19 cellular contexts compared by ENCODE assay signal in the genomic region with DNA sequence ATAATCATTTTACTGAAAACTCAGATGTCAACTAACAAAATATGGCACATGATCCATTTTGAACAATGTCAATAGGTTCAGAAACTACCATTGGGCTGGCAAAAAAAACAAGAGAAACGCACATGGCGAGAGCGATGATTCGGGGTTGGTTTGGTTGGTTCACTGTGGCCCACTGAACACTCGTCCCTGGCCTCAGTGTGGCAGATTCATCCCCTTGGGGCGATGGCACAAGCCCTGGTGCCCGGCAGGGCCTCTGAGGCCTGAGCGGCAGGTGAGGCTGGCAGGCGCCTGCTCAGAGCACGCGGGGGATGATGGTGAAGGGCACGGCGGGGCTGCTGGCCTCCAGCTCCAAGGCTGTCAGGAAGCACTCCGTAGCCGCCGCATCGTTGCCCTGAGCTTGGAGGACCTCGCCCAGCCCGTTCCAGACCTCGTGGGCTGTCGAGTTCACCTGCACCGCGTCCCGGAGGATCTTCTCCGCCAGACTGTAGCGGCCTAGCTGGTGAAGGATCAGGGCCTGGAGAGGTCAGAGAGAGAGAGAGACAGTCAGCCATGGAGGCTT.
"Had no signal": no experiment of that assay in that cellular context is flagged by ENCODE, and none has a peak within 500 bp of the region (broad histone marks: within the 10 kb centered on the region; RNA-seq: fewer than 3 reads in every experiment).

No MANE protein-coding gene starts in this region.

- DNase-seq: central memory CD4-positive, alpha-beta T cell; cortex of kidney; effector memory CD4-positive, alpha-beta T cell; gastrocnemius medialis; islet precursor cell; mucosa of descending colon; naive thymus-derived CD8-positive, alpha-beta T cell; nucleus accumbens; psoas muscle; retina; stimulated activated CD4-positive, alpha-beta T cell treated with anti-CD3 and anti-CD28 coated beads, Interleukin-2, amount 100 ng/mL, for 24 hours; stimulated activated naive CD4-positive, alpha-beta T cell; stomach; substantia nigra; uterus had no signal

- H3K9ac ChIP-seq: parathyroid adenoma had no signal

- H3K27me3 ChIP-seq: gastrocnemius medialis, stomach, uterus had no signal

- H2AFZ ChIP-seq: parathyroid adenoma had no signal

- H3K36me3 Mint-ChIP-seq: naive thymus-derived CD8-positive, alpha-beta T cell had no signal

- H3K27me3 Mint-ChIP-seq: naive thymus-derived CD8-positive, alpha-beta T cell; type B pancreatic cell had no signal

- H3K9me3 ChIP-seq: gastrocnemius medialis, mucosa of descending colon, psoas muscle, stomach, thoracic aorta, uterus had no signal

- H3K27ac Mint-ChIP-seq: naive thymus-derived CD8-positive, alpha-beta T cell; type B pancreatic cell had no signal

- H3K4me3 ChIP-seq: gastrocnemius medialis, mucosa of descending colon, psoas muscle, stomach, thoracic aorta, uterus had no signal

- H3K27ac ChIP-seq: gastrocnemius medialis, parathyroid adenoma, psoas muscle, stomach, thoracic aorta, uterus had no signal

- H3K4me1 Mint-ChIP-seq: naive thymus-derived CD8-positive, alpha-beta T cell had no signal

- H3K36me3 ChIP-seq: uterus had no signal

- H3K4me3 Mint-ChIP-seq: naive thymus-derived CD8-positive, alpha-beta T cell; neural crest cell; type B pancreatic cell had no signal

- H3K9me3 Mint-ChIP-seq: naive thymus-derived CD8-positive, alpha-beta T cell; neural crest cell; type B pancreatic cell had no signal
